16 cellular contexts compared by ENCODE assay signal in genomic region chr16:21279501-21279900, GRCh38. TPM values are rescaled to one million over a fixed set of nuclear protein-coding genes. Genes with fewer than 3 reads are reported as not detected.
DNase-seq lines count a peak whose midpoint lies in the region; ATAC-seq and TF ChIP-seq lines count a peak whose summit lies in the region.
"Had no signal": no experiment of that assay in that cellular context is flagged by ENCODE, and none has a peak within 500 bp of the region (broad histone marks: within the 10 kb centered on the region; RNA-seq: fewer than 3 reads in every experiment).

No MANE protein-coding gene starts in this region.

- ATAC-seq in right cardiac atrium, result no peak
- ATAC-seq in heart right ventricle, result no peak
- ATAC-seq in GM21825 (IDR thresholded peaks at IDR 0.05; ENCODE audit: unreplicated experiment), result no peak
- ATAC-seq: HCT116 had no signal

- 38% methylated on average over 2 of the region's 2 CpGs for WGBS in right cardiac atrium
- WGBS in heart right ventricle, 2 donors, result 61 to 62% methylated on average over 2 of the region's 2 CpGs

- intact Hi-C loops in right cardiac atrium (cut with DNase I), result loop anchor here in 1 of 4 donors (10.0 kb wide), 1 partner anchor 115 kb away; no protein-coding TSS in a partner anchor
- intact Hi-C loops in heart right ventricle (cut with DNase I), result loop anchor here in 2 of 10 donors (5.0 to 10.0 kb wide), 2 partner anchors 95 to 122 kb away; partner anchors contain the start of gene LDAF1 (in 1 of the 2)

- TF ChIP-seq CTCF in heart right ventricle (IDR thresholded peaks at IDR 0.05), result no peak
- no peak for TF ChIP-seq CTCF in fibroblast of mammary gland (conservative IDR thresholded peaks at IDR 0.05; ENCODE audit: control insufficient read depth, insufficient read depth, low read depth, low read length)

- no peaks in the 10 kb centered on the region for H3K4me1 ChIP-seq in right cardiac atrium (ENCODE audit: control insufficient read depth, insufficient read depth, low read length)
- H3K4me1 ChIP-seq in heart right ventricle, result peaks cover 3 to 41% (median 13%) of the 10 kb centered on the region in 9 donors

- H3K36me3 ChIP-seq in heart right ventricle, result peaks cover 0 to 11% (median 0%) of the 10 kb centered on the region in 9 donors
- H3K36me3 ChIP-seq: BLaER1 treated with 17β-estradiol and CSF1 and Interleukin-3, amounts not matched to agents 10 nM and 100 nM had no signal

- H3K27ac ChIP-seq in right cardiac atrium (ENCODE audit: low read length) (peak overlapping the region; percentile 16), heart right ventricle (peak overlapping the region in 1 of 10 donors; percentile 5)
- H3K27ac ChIP-seq: BLaER1 treated with 17β-estradiol and CSF1 and Interleukin-3, amounts not matched to agents 10 nM and 100 nM had no signal

- H3K4me3 ChIP-seq in right cardiac atrium (ENCODE audit: low read length) (no peak overlapping the region), heart right ventricle (no peak overlapping the region), fibroblast of mammary gland (ENCODE audit: control insufficient read depth, low read depth, low read length) (no peak overlapping the region)
- H3K4me3 ChIP-seq: BLaER1 treated with 17β-estradiol and CSF1 and Interleukin-3, amounts not matched to agents 10 nM and 100 nM had no signal

- DNase-seq in right cardiac atrium (no peak), heart right ventricle (no peak), epidermal melanocyte (ENCODE audit: insufficient read length, low spot score) (peak; percentile 6), fibroblast of mammary gland (ENCODE audit: low read depth) (peak; percentile 40), anterior cingulate cortex (lab: John Stamatoyannopoulos, UW) (no peak), hepatic stellate cell (ENCODE audit: low spot score) (no peak)
- DNase-seq in central memory CD4-positive, alpha-beta T cell, result no peak
- DNase-seq: 8988T; AML-193; Calu3; CD4-positive, CD25-positive, alpha-beta regulatory T cell; DMS 273 treated with DMSO at 0.1 percent for 48 hours had no signal

- no peaks in the 10 kb centered on the region for H3K27me3 ChIP-seq in right cardiac atrium (ENCODE audit: control insufficient read depth, insufficient read depth)
- H3K27me3 ChIP-seq in heart right ventricle, result peaks cover 0 to 93% (median 35%) of the 10 kb centered on the region in 7 donors

- H3K9me3 ChIP-seq in right cardiac atrium (ENCODE audit: control insufficient read depth, low read length), result no peaks in the 10 kb centered on the region
- no peaks in the 10 kb centered on the region for H3K9me3 ChIP-seq in heart right ventricle

RNA-seq across cellular contexts. Expression of gene CRYM, which starts 1.4 kb away (rescaled TPM):
- total RNA-seq in right cardiac atrium (100 to 1,000 TPM; 108 to 143 (median 124) TPM), heart right ventricle (100 to 1,000 TPM in 7 of 10 donors, 10 to 100 TPM in 3; 31.9 to 265 (median 186) TPM)
- polyA plus RNA-seq in right cardiac atrium (108 TPM), heart right ventricle (10 to 100 TPM; 37.1 to 47.0 TPM)
- total RNA-seq: CD4-positive, CD25-positive, alpha-beta regulatory T cell had no signal
- polyA plus RNA-seq: CD4-positive, CD25-positive, alpha-beta regulatory T cell had no signal

RNA-seq across cellular contexts. Expression of gene ANKS4B, which starts 46.0 kb away (rescaled TPM):
- total RNA-seq in right cardiac atrium (not detected), heart right ventricle (not detected)
- polyA plus RNA-seq in right cardiac atrium (not detected), heart right ventricle (not detected)
- total RNA-seq: CD4-positive, CD25-positive, alpha-beta regulatory T cell; H4 had no signal
- polyA plus RNA-seq: CD4-positive, CD25-positive, alpha-beta regulatory T cell had no signal

Comparison
In these comparisons a context has a peak if more than half of its experiments do, and no peak if none do; other contexts are left out.
1. DNase-seq: peak in epidermal melanocyte (single experiment) and fibroblast of mammary gland (single experiment); none in right cardiac atrium (0 of 3), heart right ventricle (0 of 2), anterior cingulate cortex (0 of 58), central memory CD4-positive, alpha-beta T cell (single experiment) and hepatic stellate cell (single experiment).